29 cellular contexts compared by ENCODE assay signal in the genomic region with DNA sequence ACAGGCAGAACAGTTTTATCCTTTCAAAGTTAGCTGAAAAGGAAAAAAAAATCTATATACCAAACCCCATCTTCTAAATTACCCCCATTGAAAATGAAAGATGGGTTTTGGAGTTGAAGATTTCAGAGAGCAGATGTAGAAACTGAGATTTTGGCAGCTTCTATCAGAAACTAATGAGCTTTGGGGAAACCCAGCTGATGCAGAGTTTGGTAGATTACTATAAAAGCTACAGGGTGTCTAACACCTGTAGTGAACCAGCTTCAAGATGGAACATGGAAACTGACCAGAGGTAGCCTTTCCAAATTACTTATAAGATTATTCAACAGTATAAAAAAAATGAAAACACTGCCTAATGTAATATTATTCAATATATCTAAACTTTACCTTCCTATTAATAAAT.
DNase-seq lines count a peak whose midpoint lies in the region; ATAC-seq lines count a peak whose summit lies in the region.
"Had no signal": no experiment of that assay in that cellular context is flagged by ENCODE, and none has a peak within 500 bp of the region (broad histone marks: within the 10 kb centered on the region; RNA-seq: fewer than 3 reads in every experiment).

No MANE protein-coding gene starts in this region.

- H3K36me3 ChIP-seq in SJCRH30: no peaks in the 10 kb centered on the region
- H3K36me3 ChIP-seq: right atrium auricular region, SJSA1, spleen, tibial artery, vagina had no signal

- no peak overlapping the region for H3K4me3 ChIP-seq in SJCRH30
- no peak overlapping the region for H3K4me3 ChIP-seq in right cardiac atrium (ENCODE audit: low read length)
- H3K4me3 ChIP-seq: body of pancreas, right atrium auricular region, SJSA1, spleen, tibial artery, vagina had no signal

- H3K9me3 ChIP-seq in SJCRH30 (replicated peaks) (no peaks in the 10 kb centered on the region), right cardiac atrium (ENCODE audit: control insufficient read depth, low read length) (no peaks in the 10 kb centered on the region)
- H3K9me3 ChIP-seq: body of pancreas, right atrium auricular region, SJSA1, spleen, tibial artery, vagina had no signal

- H3K27me3 ChIP-seq in SJCRH30 (no peaks in the 10 kb centered on the region), right cardiac atrium (ENCODE audit: control insufficient read depth, insufficient read depth) (no peaks in the 10 kb centered on the region)
- H3K27me3 ChIP-seq: body of pancreas, right atrium auricular region, SJSA1, spleen, tibial artery, vagina had no signal

- intact Hi-C loops in right cardiac atrium (cut with DNase I): no loop called here

- peak; percentile 56 for ATAC-seq in GM18498 (IDR thresholded peaks at IDR 0.05; ENCODE audit: unreplicated experiment)
- peak; percentile 46 for ATAC-seq in GM19035 (IDR thresholded peaks at IDR 0.05; ENCODE audit: unreplicated experiment)
- ATAC-seq in GM21717 (IDR thresholded peaks at IDR 0.05; ENCODE audit: unreplicated experiment): peak; percentile 70
- peak; percentile 50 for ATAC-seq in HG03520 (IDR thresholded peaks at IDR 0.05; ENCODE audit: unreplicated experiment)
- ATAC-seq in right cardiac atrium: no peak
- ATAC-seq: activated CD8-positive, alpha-beta T cell treated with anti-CD3 and anti-CD28 coated beads for 36 hours; body of pancreas; effector memory CD8-positive, alpha-beta T cell; left ventricle myocardium superior had no signal

- H3K4me1 ChIP-seq in SJCRH30: no peaks in the 10 kb centered on the region
- H3K4me1 ChIP-seq in right cardiac atrium (ENCODE audit: control insufficient read depth, insufficient read depth, low read length): no peaks in the 10 kb centered on the region
- H3K4me1 ChIP-seq: body of pancreas, parathyroid adenoma, right atrium auricular region, SJSA1, spleen, tibial artery, vagina had no signal

- DNase-seq in hippocampal formation (lab: John Stamatoyannopoulos, UW): no peak
- no peak for DNase-seq in germinal center (ENCODE audit: low spot score)
- no peak for DNase-seq in SJCRH30
- DNase-seq in right cardiac atrium: no peak
- DNase-seq: activated CD8-positive, alpha-beta T cell treated with anti-CD3 and anti-CD28 coated beads for 36 hours; activated naive CD4-positive, alpha-beta T cell treated with anti-CD3 and anti-CD28 coated beads for 36 hours; body of pancreas; Calu3; DMS79; effector memory CD8-positive, alpha-beta T cell; GDM1; glutamatergic neuron; IMR-90; left ventricle myocardium superior; NCI-H1694; NCI-H446 treated with DMSO at 0.1 percent for 48 hours; RPMI8226; spleen; stimulated activated CD4-positive, alpha-beta T cell treated with anti-CD3 and anti-CD28 coated beads, Interleukin-2, amount 100 ng/mL, for 24 hours; T-helper 9 cell; tibial artery had no signal

- H3K27ac ChIP-seq in SJCRH30: no peak overlapping the region
- H3K27ac ChIP-seq in right cardiac atrium (ENCODE audit: low read length): no peak overlapping the region
- H3K27ac ChIP-seq: body of pancreas, parathyroid adenoma, right atrium auricular region, SJSA1, spleen, tibial artery, vagina had no signal

Comparison
In these comparisons a context has a peak if more than half of its experiments do, and no peak if none do; other contexts are left out.
1. ATAC-seq: peak in GM18498 (single experiment), GM19035 (single experiment), GM21717 (single experiment) and HG03520 (single experiment); none in right cardiac atrium (0 of 2).